Comparison of ENCODE assay signal across 1 cellular context in the genomic region with DNA sequence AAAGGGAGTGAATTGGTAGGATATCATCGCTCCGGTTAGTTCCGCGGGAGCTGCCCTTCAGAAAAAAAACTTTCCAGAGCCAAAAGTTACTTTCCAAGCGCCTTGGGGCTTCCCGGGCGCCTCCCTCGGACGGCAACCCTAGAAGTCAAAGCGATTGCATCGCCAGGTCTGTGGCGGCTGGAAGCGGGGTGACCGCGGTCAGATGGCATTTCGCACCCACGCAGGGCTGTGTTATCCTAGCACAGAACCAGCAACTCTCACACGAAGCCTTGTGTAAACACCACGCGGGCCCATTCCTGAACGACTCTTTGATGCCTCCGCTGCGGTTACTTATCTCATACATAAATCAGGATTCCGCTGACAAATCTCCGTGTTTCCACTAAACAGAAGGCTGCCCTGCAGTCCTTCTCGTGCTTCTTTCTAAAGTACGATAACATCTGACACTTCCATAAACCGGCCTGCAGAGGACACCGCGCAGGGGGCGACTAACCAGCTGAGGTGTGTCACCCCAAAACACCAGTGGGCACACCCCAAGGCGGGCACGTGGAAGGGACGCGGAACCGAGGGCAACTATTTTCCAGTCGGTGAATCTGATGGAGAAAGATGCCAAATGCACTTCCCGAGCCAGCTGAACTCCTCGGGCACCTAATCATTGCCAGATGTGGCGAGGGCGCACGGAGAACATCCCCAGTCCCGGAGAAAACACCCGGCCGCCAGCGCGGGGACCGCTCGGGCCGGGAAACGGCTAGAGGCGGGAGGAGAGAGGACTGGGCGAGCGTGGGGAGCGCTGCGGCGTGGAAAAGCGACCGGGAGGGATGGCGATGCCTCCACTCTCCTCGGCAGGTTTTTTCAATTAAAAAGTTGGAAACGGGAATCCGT.
TF ChIP-seq lines count a peak whose summit lies in the region.

No MANE protein-coding gene starts in this region.

TF ChIP-seq in HEK293, 187 proteins besides CTCF, POLR2A, EP300 and RAD21 (continued from another document and continues in another):
- TF ChIP-seq ZNF513 (tag by site-specific recombination; IDR thresholded peaks at IDR 0.05) = no peak
- TF ChIP-seq, protein P1, sequence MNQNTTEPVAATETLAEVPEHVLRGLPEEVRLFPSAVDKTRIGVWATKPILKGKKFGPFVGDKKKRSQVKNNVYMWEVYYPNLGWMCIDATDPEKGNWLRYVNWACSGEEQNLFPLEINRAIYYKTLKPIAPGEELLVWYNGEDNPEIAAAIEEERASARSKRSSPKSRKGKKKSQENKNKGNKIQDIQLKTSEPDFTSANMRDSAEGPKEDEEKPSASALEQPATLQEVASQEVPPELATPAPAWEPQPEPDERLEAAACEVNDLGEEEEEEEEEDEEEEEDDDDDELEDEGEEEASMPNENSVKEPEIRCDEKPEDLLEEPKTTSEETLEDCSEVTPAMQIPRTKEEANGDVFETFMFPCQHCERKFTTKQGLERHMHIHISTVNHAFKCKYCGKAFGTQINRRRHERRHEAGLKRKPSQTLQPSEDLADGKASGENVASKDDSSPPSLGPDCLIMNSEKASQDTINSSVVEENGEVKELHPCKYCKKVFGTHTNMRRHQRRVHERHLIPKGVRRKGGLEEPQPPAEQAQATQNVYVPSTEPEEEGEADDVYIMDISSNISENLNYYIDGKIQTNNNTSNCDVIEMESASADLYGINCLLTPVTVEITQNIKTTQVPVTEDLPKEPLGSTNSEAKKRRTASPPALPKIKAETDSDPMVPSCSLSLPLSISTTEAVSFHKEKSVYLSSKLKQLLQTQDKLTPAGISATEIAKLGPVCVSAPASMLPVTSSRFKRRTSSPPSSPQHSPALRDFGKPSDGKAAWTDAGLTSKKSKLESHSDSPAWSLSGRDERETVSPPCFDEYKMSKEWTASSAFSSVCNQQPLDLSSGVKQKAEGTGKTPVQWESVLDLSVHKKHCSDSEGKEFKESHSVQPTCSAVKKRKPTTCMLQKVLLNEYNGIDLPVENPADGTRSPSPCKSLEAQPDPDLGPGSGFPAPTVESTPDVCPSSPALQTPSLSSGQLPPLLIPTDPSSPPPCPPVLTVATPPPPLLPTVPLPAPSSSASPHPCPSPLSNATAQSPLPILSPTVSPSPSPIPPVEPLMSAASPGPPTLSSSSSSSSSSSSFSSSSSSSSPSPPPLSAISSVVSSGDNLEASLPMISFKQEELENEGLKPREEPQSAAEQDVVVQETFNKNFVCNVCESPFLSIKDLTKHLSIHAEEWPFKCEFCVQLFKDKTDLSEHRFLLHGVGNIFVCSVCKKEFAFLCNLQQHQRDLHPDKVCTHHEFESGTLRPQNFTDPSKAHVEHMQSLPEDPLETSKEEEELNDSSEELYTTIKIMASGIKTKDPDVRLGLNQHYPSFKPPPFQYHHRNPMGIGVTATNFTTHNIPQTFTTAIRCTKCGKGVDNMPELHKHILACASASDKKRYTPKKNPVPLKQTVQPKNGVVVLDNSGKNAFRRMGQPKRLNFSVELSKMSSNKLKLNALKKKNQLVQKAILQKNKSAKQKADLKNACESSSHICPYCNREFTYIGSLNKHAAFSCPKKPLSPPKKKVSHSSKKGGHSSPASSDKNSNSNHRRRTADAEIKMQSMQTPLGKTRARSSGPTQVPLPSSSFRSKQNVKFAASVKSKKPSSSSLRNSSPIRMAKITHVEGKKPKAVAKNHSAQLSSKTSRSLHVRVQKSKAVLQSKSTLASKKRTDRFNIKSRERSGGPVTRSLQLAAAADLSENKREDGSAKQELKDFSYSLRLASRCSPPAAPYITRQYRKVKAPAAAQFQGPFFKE (tag by site-specific recombination; IDR thresholded peaks at IDR 0.05; ENCODE audit: borderline replicate concordance) = no peak; the same call in 1 of the 2 replicates
- no peak for TF ChIP-seq ZNF239 (tag by site-specific recombination; IDR thresholded peaks at IDR 0.05)
- TF ChIP-seq, protein P2, sequence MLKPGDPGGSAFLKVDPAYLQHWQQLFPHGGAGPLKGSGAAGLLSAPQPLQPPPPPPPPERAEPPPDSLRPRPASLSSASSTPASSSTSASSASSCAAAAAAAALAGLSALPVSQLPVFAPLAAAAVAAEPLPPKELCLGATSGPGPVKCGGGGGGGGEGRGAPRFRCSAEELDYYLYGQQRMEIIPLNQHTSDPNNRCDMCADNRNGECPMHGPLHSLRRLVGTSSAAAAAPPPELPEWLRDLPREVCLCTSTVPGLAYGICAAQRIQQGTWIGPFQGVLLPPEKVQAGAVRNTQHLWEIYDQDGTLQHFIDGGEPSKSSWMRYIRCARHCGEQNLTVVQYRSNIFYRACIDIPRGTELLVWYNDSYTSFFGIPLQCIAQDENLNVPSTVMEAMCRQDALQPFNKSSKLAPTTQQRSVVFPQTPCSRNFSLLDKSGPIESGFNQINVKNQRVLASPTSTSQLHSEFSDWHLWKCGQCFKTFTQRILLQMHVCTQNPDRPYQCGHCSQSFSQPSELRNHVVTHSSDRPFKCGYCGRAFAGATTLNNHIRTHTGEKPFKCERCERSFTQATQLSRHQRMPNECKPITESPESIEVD (tag by site-specific recombination; IDR thresholded peaks at IDR 0.05) = peak; percentile 66
- peak; percentile 90 for TF ChIP-seq ZNF366 (tag by site-specific recombination; conservative IDR thresholded peaks at IDR 0.05)
- TF ChIP-seq HOXD13 (CRISPR knock-in tag; IDR thresholded peaks at IDR 0.05; ENCODE audit: borderline replicate concordance) = no peak
- TF ChIP-seq ZIC2 (tag by site-specific recombination; IDR thresholded peaks at IDR 0.05) = peak; percentile 92
- no peak for TF ChIP-seq YY1 (tag by site-specific recombination; IDR thresholded peaks at IDR 0.05)
- TF ChIP-seq WT1 (tag by site-specific recombination; IDR thresholded peaks at IDR 0.05) = peak; percentile 82
- TF ChIP-seq ZNF768 (tag by site-specific recombination; IDR thresholded peaks at IDR 0.05) = no peak
- TF ChIP-seq, protein P3, sequence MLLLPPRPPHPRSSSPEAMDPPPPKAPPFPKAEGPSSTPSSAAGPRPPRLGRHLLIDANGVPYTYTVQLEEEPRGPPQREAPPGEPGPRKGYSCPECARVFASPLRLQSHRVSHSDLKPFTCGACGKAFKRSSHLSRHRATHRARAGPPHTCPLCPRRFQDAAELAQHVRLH (tag by site-specific recombination; IDR thresholded peaks at IDR 0.05) = peak; percentile 92
- no peak for TF ChIP-seq ZNF704 (tag by site-specific recombination; IDR thresholded peaks at IDR 0.05)
- no peak for TF ChIP-seq ZNF433 (tag by site-specific recombination; IDR thresholded peaks at IDR 0.05; ENCODE audit: low read depth)
- no peak for TF ChIP-seq SALL2 (tag by site-specific recombination; IDR thresholded peaks at IDR 0.05; ENCODE audit: borderline replicate concordance)
- TF ChIP-seq ZNF571 (tag by site-specific recombination; IDR thresholded peaks at IDR 0.05) = no peak
- no peak for TF ChIP-seq ZNF23 (tag by site-specific recombination; IDR thresholded peaks at IDR 0.05; ENCODE audit: borderline replicate concordance)
- TF ChIP-seq ZNF354C (tag by site-specific recombination; IDR thresholded peaks at IDR 0.05; ENCODE audit: borderline replicate concordance, low read depth) = no peak
- TF ChIP-seq ZFHX2 (tag by site-specific recombination; conservative IDR thresholded peaks at IDR 0.05) = peak; percentile 96
- TF ChIP-seq ZNF555 (tag by site-specific recombination; conservative IDR thresholded peaks at IDR 0.05) = no peak
- TF ChIP-seq ZNF785 (tag by site-specific recombination; IDR thresholded peaks at IDR 0.05) = no peak
- peak; percentile 34; the same call in 1 of the 2 replicates for TF ChIP-seq MYNN (tag by site-specific recombination; IDR thresholded peaks at IDR 0.05; ENCODE audit: borderline replicate concordance)
- TF ChIP-seq ZNF146 (tag by site-specific recombination; IDR thresholded peaks at IDR 0.05) = no peak
- TF ChIP-seq TRIM28 (IDR thresholded peaks at IDR 0.05; ENCODE audit: borderline replicate concordance, low read length) = no peak
- peak; percentile 92 for TF ChIP-seq ZNF692 (tag by site-specific recombination; IDR thresholded peaks at IDR 0.05)
- TF ChIP-seq ZNF777 (tag by site-specific recombination; IDR thresholded peaks at IDR 0.05; ENCODE audit: borderline replicate concordance) = no peak
- no peak for TF ChIP-seq ZNF350 (tag by site-specific recombination; IDR thresholded peaks at IDR 0.05)
- peak; percentile 21; the same call in 1 of the 2 replicates for TF ChIP-seq KLF1 (tag by site-specific recombination; IDR thresholded peaks at IDR 0.05)
- no peak for TF ChIP-seq ZNF558 (tag by site-specific recombination; IDR thresholded peaks at IDR 0.05)
- TF ChIP-seq, protein P4, sequence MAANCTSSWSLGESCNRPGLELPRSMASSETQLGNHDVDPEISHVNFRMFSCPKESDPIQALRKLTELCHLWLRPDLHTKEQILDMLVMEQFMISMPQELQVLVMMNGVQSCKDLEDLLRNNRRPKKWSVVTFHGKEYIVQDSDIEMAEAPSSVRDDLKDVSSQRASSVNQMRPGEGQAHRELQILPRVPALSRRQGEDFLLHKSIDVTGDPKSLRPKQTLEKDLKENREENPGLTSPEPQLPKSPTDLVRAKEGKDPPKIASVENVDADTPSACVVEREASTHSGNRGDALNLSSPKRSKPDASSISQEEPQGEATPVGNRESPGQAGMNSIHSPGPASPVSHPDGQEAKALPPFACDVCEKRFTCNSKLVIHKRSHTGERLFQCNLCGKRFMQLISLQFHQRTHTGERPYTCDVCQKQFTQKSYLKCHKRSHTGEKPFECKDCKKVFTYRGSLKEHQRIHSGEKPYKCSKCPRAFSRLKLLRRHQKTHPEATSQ (tag by site-specific recombination; IDR thresholded peaks at IDR 0.05) = no peak
- no peak for TF ChIP-seq ZNF184 (tag by site-specific recombination; IDR thresholded peaks at IDR 0.05)
- TF ChIP-seq ZNF324 (tag by site-specific recombination; IDR thresholded peaks at IDR 0.05) = no peak
- peak; percentile 81; the same call in 1 of the 2 replicates for TF ChIP-seq KLF10 (tag by site-specific recombination; IDR thresholded peaks at IDR 0.05)
- no peak for TF ChIP-seq ZNF133 (tag by site-specific recombination; IDR thresholded peaks at IDR 0.05)
- no peak for TF ChIP-seq ZNF157 (tag by site-specific recombination; IDR thresholded peaks at IDR 0.05)
- peak; percentile 30; the same call in 1 of the 2 replicates for TF ChIP-seq ZNF341 (tag by site-specific recombination; IDR thresholded peaks at IDR 0.05; ENCODE audit: low read depth)
- TF ChIP-seq FEZF1 (tag by site-specific recombination; IDR thresholded peaks at IDR 0.05) = peak; percentile 98
- TF ChIP-seq ZNF280D (tag by site-specific recombination; IDR thresholded peaks at IDR 0.05) = 0 out of 2 replicates have a peak, but pooled peaks have one; percentile 78
- peak; percentile 71 for TF ChIP-seq ZNF561 (tag by site-specific recombination; IDR thresholded peaks at IDR 0.05; ENCODE audit: borderline replicate concordance)
- peak; percentile 94 for TF ChIP-seq ZNF488 (tag by site-specific recombination; IDR thresholded peaks at IDR 0.05)
- peak; percentile 82 for TF ChIP-seq KLF16 (tag by site-specific recombination; IDR thresholded peaks at IDR 0.05)
- no peak for TF ChIP-seq ZNF658 (tag by site-specific recombination; IDR thresholded peaks at IDR 0.05)
- no peak for TF ChIP-seq SCRT2 (tag by site-specific recombination; IDR thresholded peaks at IDR 0.05)
